ENCODE assay signal across 16 cellular contexts in the genomic region with DNA sequence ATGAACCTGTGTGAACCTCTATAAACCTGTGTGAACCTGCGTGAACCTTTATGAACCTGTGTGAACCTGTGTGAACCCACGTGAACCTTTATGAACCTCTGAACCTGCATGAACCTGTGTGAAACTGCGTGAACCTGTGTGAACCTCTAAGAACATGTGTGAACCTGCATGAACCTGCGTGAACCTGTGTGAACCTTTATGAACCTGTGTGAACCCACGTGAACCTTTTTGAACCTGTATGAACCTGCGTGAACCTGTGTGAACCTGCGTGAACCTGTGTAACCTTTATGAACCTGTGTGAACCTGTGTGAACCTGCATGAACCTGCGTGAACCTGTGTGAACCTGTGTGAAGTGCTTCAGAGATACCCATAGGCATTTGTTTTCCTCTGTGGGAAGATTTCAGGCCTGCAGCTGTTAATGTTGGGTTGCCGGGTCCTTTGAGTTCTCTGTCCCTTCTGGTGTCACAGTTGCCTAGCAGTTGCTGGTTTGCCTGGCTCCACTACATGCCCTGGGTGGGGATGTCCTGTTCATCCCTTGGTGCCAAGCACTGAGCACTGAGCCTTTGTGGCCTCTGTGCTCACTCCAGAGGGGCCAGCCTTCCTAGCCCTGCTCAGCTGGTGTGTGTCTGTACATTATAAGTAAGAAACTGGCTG.
DNase-seq lines count a peak whose midpoint lies in the region; ATAC-seq and TF ChIP-seq lines count a peak whose summit lies in the region.
"Had no signal": no experiment of that assay in that cellular context is flagged by ENCODE, and none has a peak within 500 bp of the region (broad histone marks: within the 10 kb centered on the region; RNA-seq: fewer than 3 reads in every experiment).

No MANE protein-coding gene starts in this region.

- CTCF ChIA-PET in MCF 10A (lab: Yijun Ruan, JAX) = no interaction called here
- CTCF ChIA-PET in RWPE1 (lab: Yijun Ruan, JAX) = interaction anchor here (0.6 kb wide), 1 partner anchor 99 kb away, joined by 3 read pairs; no protein-coding TSS in a partner anchor

- no peak overlapping the region for H2AK5ac ChIP-seq in neuronal stem cell (ENCODE audit: low read depth, low read length)

- POLR2A ChIA-PET in MCF 10A (lab: Yijun Ruan, JAX) (no interaction called here), RWPE1 (lab: Yijun Ruan, JAX; ENCODE audit: low non-redundant PET) (no interaction called here)

- H3K4me3 Mint-ChIP-seq in MCF 10A (ENCODE audit: unreplicated experiment) = no peak overlapping the region
- H3K4me3 Mint-ChIP-seq in endodermal cell = no peak overlapping the region
- H3K4me3 Mint-ChIP-seq: CD4-positive, CD25-positive, alpha-beta regulatory T cell had no signal

- H3K4me1 Mint-ChIP-seq in MCF 10A (ENCODE audit: insufficient read depth, unreplicated experiment) = no peaks in the 10 kb centered on the region
- peaks cover 8% of the 10 kb centered on the region for H3K4me1 Mint-ChIP-seq in endodermal cell
- H3K4me1 Mint-ChIP-seq: CD4-positive, CD25-positive, alpha-beta regulatory T cell had no signal

- DNase-seq in MCF 10A (ENCODE audit: unreplicated experiment) = no peak
- no peak for DNase-seq in breast epithelium (ENCODE audit: low spot score in 2 of 2)
- no peak for DNase-seq in RWPE1 (ENCODE audit: low spot score)
- DNase-seq in endodermal cell = no peak
- DNase-seq in neuronal stem cell (ENCODE audit: low spot score) = no peak
- DNase-seq in NCI-H2081 treated with DMSO at 0.1 percent for 48 hours (lab: John Stamatoyannopoulos, UW) = no peak
- DNase-seq in transverse colon = no peak
- DNase-seq: 8988T; AML-193; CD4-positive, CD25-positive, alpha-beta regulatory T cell; DMS79; GM23248 had no signal

- peak overlapping the region; percentile 11 for H3K14ac ChIP-seq in neuronal stem cell (ENCODE audit: low read length)

- H3K4me3 ChIP-seq in breast epithelium (no peak overlapping the region), endodermal cell (ENCODE audit: low read length) (no peak overlapping the region), neuronal stem cell (ENCODE audit: low read length in 2 of 2) (no peak overlapping the region), transverse colon (no peak overlapping the region)
- H3K4me3 ChIP-seq: BLaER1 treated with 17β-estradiol and CSF1 and Interleukin-3, amounts not matched to agents 10 nM and 100 nM; GM12878; GM23248; HAP-1 had no signal

- H3K4me2 ChIP-seq in neuronal stem cell (ENCODE audit: insufficient read depth, low read length, poor library complexity, severe bottlenecking) = no peak overlapping the region
- H3K4me2 ChIP-seq: BLaER1 treated with 17β-estradiol and CSF1 and Interleukin-3, amounts not matched to agents 10 nM and 100 nM had no signal

- no peaks in the 10 kb centered on the region for H3K79me1 ChIP-seq in neuronal stem cell (ENCODE audit: low read depth, low read length)

- no peak overlapping the region for H2AFZ ChIP-seq in neuronal stem cell (ENCODE audit: low read length)
- H2AFZ ChIP-seq: GM23248 had no signal

- H3K27me3 ChIP-seq in breast epithelium (no peaks in the 10 kb centered on the region), endodermal cell (ENCODE audit: control insufficient read depth, insufficient read depth, low read length, poor library complexity, severe bottlenecking) (no peaks in the 10 kb centered on the region), neuronal stem cell (ENCODE audit: control insufficient read depth in 3 of 3, insufficient read depth in 3 of 3, low read depth in 1 of 3, low read length in 3 of 3) (no peaks in the 10 kb centered on the region), transverse colon (no peaks in the 10 kb centered on the region)
- H3K27me3 ChIP-seq: BLaER1 treated with 17β-estradiol and CSF1 and Interleukin-3, amounts not matched to agents 10 nM and 100 nM had no signal

- no peak overlapping the region for H3K23ac ChIP-seq in neuronal stem cell (ENCODE audit: low read depth, low read length, poor library complexity)

- TF ChIP-seq POLR2A in breast epithelium (IDR thresholded peaks at IDR 0.05) (no peak), transverse colon (IDR thresholded peaks at IDR 0.05) (no peak)

- TF ChIP-seq CTCF in MCF 10A (IDR thresholded peaks at IDR 0.05; ENCODE audit: unreplicated experiment) (no peak), breast epithelium (IDR thresholded peaks at IDR 0.05) (no peak), RWPE1 (conservative IDR thresholded peaks at IDR 0.05; ENCODE audit: low read depth) (no peak), endodermal cell (conservative IDR thresholded peaks at IDR 0.05) (no peak), transverse colon (IDR thresholded peaks at IDR 0.05) (no peak)

- H3K18ac ChIP-seq in neuronal stem cell (ENCODE audit: low read length) = no peak overlapping the region

- no peak overlapping the region for H4K8ac ChIP-seq in neuronal stem cell (ENCODE audit: low read depth, low read length)

- H3K27me3 Mint-ChIP-seq in MCF 10A (ENCODE audit: insufficient read depth, unreplicated experiment) (no peaks in the 10 kb centered on the region), endodermal cell (ENCODE audit: insufficient read depth) (no peaks in the 10 kb centered on the region)
- H3K27me3 Mint-ChIP-seq: CD4-positive, CD25-positive, alpha-beta regulatory T cell had no signal

- no peak overlapping the region for H2BK12ac ChIP-seq in neuronal stem cell (ENCODE audit: low read length)

- H3K9me3 ChIP-seq in breast epithelium (no peaks in the 10 kb centered on the region), endodermal cell (ENCODE audit: control insufficient read depth, low read length) (no peaks in the 10 kb centered on the region), neuronal stem cell (replicated peaks in 1 of 2; ENCODE audit: control insufficient read depth in 2 of 2, insufficient read depth in 1 of 2, low read depth in 1 of 2, low read length in 2 of 2) (no peaks in the 10 kb centered on the region), transverse colon (no peaks in the 10 kb centered on the region)
- H3K9me3 ChIP-seq: HAP-1 had no signal

- peaks cover 72% of the 10 kb centered on the region for H3K36me3 Mint-ChIP-seq in MCF 10A (ENCODE audit: insufficient read depth, unreplicated experiment)
- H3K36me3 Mint-ChIP-seq in endodermal cell (ENCODE audit: low read depth) = peaks cover 80% of the 10 kb centered on the region
- H3K36me3 Mint-ChIP-seq: CD4-positive, CD25-positive, alpha-beta regulatory T cell had no signal

- no peak for TF ChIP-seq EP300 in transverse colon (IDR thresholded peaks at IDR 0.05; ENCODE audit: low read depth)

- no peak overlapping the region for H3K27ac ChIP-seq in breast epithelium
- H3K27ac ChIP-seq in RWPE1 = peak overlapping the region; percentile 32
- no peak overlapping the region for H3K27ac ChIP-seq in endodermal cell (ENCODE audit: low read depth, low read length)
- no peak overlapping the region for H3K27ac ChIP-seq in neuronal stem cell (replicated peaks; ENCODE audit: low read length)
- no peak overlapping the region for H3K27ac ChIP-seq in transverse colon
- H3K27ac ChIP-seq: BLaER1 treated with 17β-estradiol and CSF1 and Interleukin-3, amounts not matched to agents 10 nM and 100 nM; GM23248 had no signal

- no peak overlapping the region for H2BK120ac ChIP-seq in neuronal stem cell (ENCODE audit: low read depth, low read length)

- no TSS peak for BruUV-seq in MCF 10A (replicated peaks; lab: Mats Ljungman, UMichigan)

- ATAC-seq in HG02852 (IDR thresholded peaks at IDR 0.05; ENCODE audit: unreplicated experiment) = no peak
- ATAC-seq: GM12878 had no signal

- H3K9me3 Mint-ChIP-seq in MCF 10A (ENCODE audit: unreplicated experiment) = peaks cover 7% of the 10 kb centered on the region
- H3K9me3 Mint-ChIP-seq in endodermal cell = no peaks in the 10 kb centered on the region

- in situ Hi-C loops in transverse colon (cut with MboI; ENCODE audit: low pct_ligation_motif_present in 1 of 4, low pct_unique_long_range_greater_than_20kb in 1 of 4, low sequenced_read_pairs in 3 of 4) = no loop called here

- H3K27ac Mint-ChIP-seq in MCF 10A (ENCODE audit: low read depth, unreplicated experiment) = peak overlapping the region; percentile 33
- peak overlapping the region; percentile 2 for H3K27ac Mint-ChIP-seq in endodermal cell
- H3K27ac Mint-ChIP-seq: CD4-positive, CD25-positive, alpha-beta regulatory T cell had no signal

- H2BK15ac ChIP-seq in neuronal stem cell (ENCODE audit: low read length) = no peak overlapping the region

- H3K36me3 ChIP-seq in breast epithelium (no peaks in the 10 kb centered on the region), endodermal cell (ENCODE audit: control insufficient read depth, insufficient read depth, low read length) (peaks cover 59% of the 10 kb centered on the region), neuronal stem cell (replicated peaks in 1 of 2; ENCODE audit: control insufficient read depth in 2 of 2, insufficient read depth in 2 of 2, low read length in 2 of 2) (peaks cover 12 to 87% of the 10 kb centered on the region in 2 donors), transverse colon (peaks cover 0 to 13% (median 6%) of the 10 kb centered on the region in 4 donors)
- H3K36me3 ChIP-seq: BLaER1 treated with 17β-estradiol and CSF1 and Interleukin-3, amounts not matched to agents 10 nM and 100 nM had no signal

- no peaks in the 10 kb centered on the region for H3K4me1 ChIP-seq in breast epithelium
- H3K4me1 ChIP-seq in endodermal cell (ENCODE audit: control insufficient read depth, insufficient read depth, low read length) = no peaks in the 10 kb centered on the region
- H3K4me1 ChIP-seq in neuronal stem cell (ENCODE audit: control insufficient read depth in 2 of 2, insufficient read depth in 1 of 2, low read depth in 1 of 2, low read length in 2 of 2) = no peaks in the 10 kb centered on the region
- H3K4me1 ChIP-seq in transverse colon = no peaks in the 10 kb centered on the region
- H3K4me1 ChIP-seq: BLaER1 treated with 17β-estradiol and CSF1 and Interleukin-3, amounts not matched to agents 10 nM and 100 nM; HAP-1 had no signal

- H3K9ac ChIP-seq in endodermal cell (ENCODE audit: extremely low read depth, low read length, poor library complexity, severe bottlenecking) (no peak overlapping the region), neuronal stem cell (ENCODE audit: low read depth, low read length, poor library complexity) (no peak overlapping the region)
- H3K9ac ChIP-seq: BLaER1 treated with 17β-estradiol and CSF1 and Interleukin-3, amounts not matched to agents 10 nM and 100 nM; GM23248 had no signal

- intact Hi-C loops in MCF 10A (cut with micrococcal nuclease) = no loop called here
- intact Hi-C loops in breast epithelium (cut with DNase I; ENCODE audit: low total_unique reads) = no loop called here
- intact Hi-C loops in transverse colon (cut with DNase I; ENCODE audit: low total_unique reads) = loop anchor here (1.0 kb wide), 1 partner anchor 25 kb away; no protein-coding TSS in a partner anchor

- WGBS in endodermal cell (ENCODE audit: insufficient coverage in 1 of 2, insufficient read length in 1 of 2), 2 experiments = 83 to 87% methylated on average over 9 of the region's 9 CpGs
- no CpG with 5 or more reads among the region's 9 CpGs for WGBS in neuronal stem cell (ENCODE audit: extremely low coverage in 2 of 2, insufficient read length in 2 of 2, insufficient replicate concordance in 1 of 2), 2 donors
- 91% methylated on average over 9 of the region's 9 CpGs; no CpG with 5 or more reads in 1 of the 2 donors for WGBS in transverse colon (ENCODE audit: low coverage in 1 of 2), 2 donors

- no peak overlapping the region for H2BK5ac ChIP-seq in neuronal stem cell (ENCODE audit: low read length)

- H4K91ac ChIP-seq in neuronal stem cell (ENCODE audit: low read depth, low read length, poor library complexity) = no peak overlapping the region

- H3K4ac ChIP-seq in neuronal stem cell (ENCODE audit: low read length) = no peak overlapping the region
